Comparison of ENCODE assay signal across 7 cellular contexts in genomic region chr17:32352734-32353133, GRCh38. TPM values are rescaled to one million over a fixed set of nuclear protein-coding genes. Genes with fewer than 3 reads are reported as not detected.
DNase-seq lines count a peak whose midpoint lies in the region; ATAC-seq and TF ChIP-seq lines count a peak whose summit lies in the region.
"Not testable (repeated sequence)": the region's sequence is repeated elsewhere in the genome, so short reads cannot be mapped to it uniquely, and the experiment has no call there.

No MANE protein-coding gene starts in this region.

- H3K4me1 ChIP-seq in PC-3 (ENCODE audit: insufficient read depth, low read length) (peaks cover 12% of the 10 kb centered on the region; the same call in 1 of the 2 replicates), mucosa of rectum (ENCODE audit: control insufficient read depth in 2 of 2, insufficient read depth in 2 of 2, low read length in 2 of 2) (peaks cover 19 to 24% of the 10 kb centered on the region in 2 donors), gastrocnemius medialis (peaks cover 56 to 66% of the 10 kb centered on the region in 2 donors)

- H3K9me3 ChIP-seq in PC-3 (ENCODE audit: low read length); mucosa of rectum (ENCODE audit: control insufficient read depth in 2 of 2, low read length in 2 of 2); gastrocnemius medialis: not testable (repeated sequence)

- not testable (repeated sequence) for H3K27me3 Mint-ChIP-seq in activated T-cell treated with anti-CD3 and anti-CD28 coated beads, Interleukin-2, amount 50 U/mL, for 24 hours

- ATAC-seq in PC-3, gastrocnemius medialis: not testable (repeated sequence)

- H3K27ac Mint-ChIP-seq in activated T-cell treated with anti-CD3 and anti-CD28 coated beads, Interleukin-2, amount 50 U/mL, for 24 hours, result peak overlapping the region; percentile 99

- H3K9ac ChIP-seq in PC-3 (ENCODE audit: low read length); mucosa of rectum (ENCODE audit: low read depth in 1 of 2, low read length in 2 of 2): not testable (repeated sequence)

- H3K4me2 ChIP-seq in PC-3 (ENCODE audit: low read length), result peak overlapping the region; percentile 87

- not testable (repeated sequence) for H3K9me2 ChIP-seq in PC-3 (replicated peaks; ENCODE audit: low read length)

- peaks cover 77% of the 10 kb centered on the region for H3K36me3 Mint-ChIP-seq in activated T-cell treated with anti-CD3 and anti-CD28 coated beads, Interleukin-2, amount 50 U/mL, for 24 hours (ENCODE audit: low read depth)

- H3K4me1 Mint-ChIP-seq in activated T-cell treated with anti-CD3 and anti-CD28 coated beads, Interleukin-2, amount 50 U/mL, for 24 hours (ENCODE audit: low read depth), result peaks cover 55% of the 10 kb centered on the region

- not testable (repeated sequence) for H3F3A ChIP-seq in PC-3 (ENCODE audit: low read length, unreplicated experiment)

- not testable (repeated sequence) for H3K9me3 Mint-ChIP-seq in activated T-cell treated with anti-CD3 and anti-CD28 coated beads, Interleukin-2, amount 50 U/mL, for 24 hours

- H3K4me3 ChIP-seq in GM12865 (ENCODE audit: low read depth, low read length) (peak overlapping the region; percentile 65), PC-3 (ENCODE audit: low read length) (peak overlapping the region; percentile 99), cardiac fibroblast (replicated peaks in 1 of 2; ENCODE audit: low read depth in 2 of 2, low read length in 2 of 2) (peak overlapping the region; percentile 15 to 76), fibroblast of villous mesenchyme (ENCODE audit: low read depth, low read length) (peak overlapping the region; percentile 95), mucosa of rectum (ENCODE audit: low read length in 2 of 2) (peak overlapping the region; percentile 13 to 53), gastrocnemius medialis (peak overlapping the region; percentile 2 to 96 (median 78))

- in situ Hi-C loops in gastrocnemius medialis (cut with MboI; ENCODE audit: low sequenced_read_pairs in 4 of 4), result loop anchor here in 1 of 4 donors (25.0 kb wide), 1 partner anchor 465 kb away; no protein-coding TSS in a partner anchor

- not testable (repeated sequence) for TF ChIP-seq POLR2A in gastrocnemius medialis (IDR thresholded peaks at IDR 0.05)

- TF ChIP-seq CTCF in GM12865 (IDR thresholded peaks at IDR 0.05; ENCODE audit: insufficient read depth, low read depth, low read length, missing control alignments); PC-3 (conservative IDR thresholded peaks at IDR 0.05; ENCODE audit: low read depth, low read length); cardiac fibroblast (IDR thresholded peaks at IDR 0.05; ENCODE audit: low read depth, low read length); fibroblast of villous mesenchyme (IDR thresholded peaks at IDR 0.05; ENCODE audit: insufficient read depth, low read depth, low read length); gastrocnemius medialis (IDR thresholded peaks at IDR 0.05 in 4 of 5, conservative IDR thresholded peaks at IDR 0.05 in 1 of 5): not testable (repeated sequence)

- peaks cover 43% of the 10 kb centered on the region for H3K36me3 ChIP-seq in PC-3 (ENCODE audit: low read depth, low read length)
- peaks cover 25 to 32% of the 10 kb centered on the region in 2 donors for H3K36me3 ChIP-seq in mucosa of rectum (ENCODE audit: control insufficient read depth in 2 of 2, insufficient read depth in 2 of 2, low read length in 2 of 2)
- H3K36me3 ChIP-seq in gastrocnemius medialis, result peaks cover 0 to 35% of the 10 kb centered on the region in 2 donors

- not testable (repeated sequence) for DNase-seq in GM12865 (ENCODE audit: low read depth); PC-3; activated T-cell treated with anti-CD3 and anti-CD28 coated beads, Interleukin-2, amount 50 U/mL, for 24 hours; cardiac fibroblast (ENCODE audit: low read depth in 2 of 2); fibroblast of villous mesenchyme (ENCODE audit: low read depth); gastrocnemius medialis

- peak overlapping the region; percentile 98 for H3K4me3 Mint-ChIP-seq in activated T-cell treated with anti-CD3 and anti-CD28 coated beads, Interleukin-2, amount 50 U/mL, for 24 hours

- POLR2A ChIA-PET in PC-3 (lab: Charles Lee; ENCODE audit: unreplicated experiment), result not testable (repeated sequence)

- BruUV-seq in PC-3 (replicated peaks; lab: Mats Ljungman, UMichigan), result not testable (repeated sequence)

- CTCF ChIA-PET in PC-3 (lab: Charles Lee), result not testable (repeated sequence)

- intact Hi-C loops in PC-3 (cut with micrococcal nuclease), result not testable (repeated sequence)
- intact Hi-C loops in gastrocnemius medialis (cut with DNase I; ENCODE audit: low total_unique reads), result loop anchor here (5.0 kb wide), 1 partner anchor 130 kb away; no protein-coding TSS in a partner anchor

- H3K79me2 ChIP-seq in PC-3 (ENCODE audit: low read length), result peaks cover 85% of the 10 kb centered on the region

- H3K27ac ChIP-seq in PC-3 (ENCODE audit: low read length); mucosa of rectum (ENCODE audit: low read depth in 2 of 2, low read length in 2 of 2): not testable (repeated sequence)
- peak overlapping the region; percentile 10 to 100 (median 58) for H3K27ac ChIP-seq in gastrocnemius medialis

- H2AFZ ChIP-seq in PC-3 (ENCODE audit: low read length), result not testable (repeated sequence)

- H3K27me3 ChIP-seq in PC-3 (ENCODE audit: low read length); mucosa of rectum (ENCODE audit: control insufficient read depth in 2 of 2, insufficient read depth in 2 of 2, low read length in 2 of 2); gastrocnemius medialis: not testable (repeated sequence)

- peaks cover 60% of the 10 kb centered on the region for H4K20me1 ChIP-seq in PC-3 (ENCODE audit: low read length)

RNA-seq across cellular contexts. Expression of gene ZNF207, which starts 2.8 kb away (rescaled TPM):
- total RNA-seq in PC-3 (2014; rRNA removed) (76.5 and 84.6 TPM in 2 replicates), fibroblast of villous mesenchyme (115 and 156 TPM in 2 replicates), gastrocnemius medialis (100 to 1,000 TPM in 1 of 4 donors, 10 to 100 TPM in 3; 51.4 to 126 (median 82.4) TPM)

RNA-seq across cellular contexts. Expression of gene C17orf75, which starts 10.8 kb away (rescaled TPM):
- 17.5 and 27.0 TPM in 2 replicates for total RNA-seq in PC-3 (2014; rRNA removed)
- 14.8 and 18.6 TPM in 2 replicates for total RNA-seq in fibroblast of villous mesenchyme
- 1 to 10 TPM; 4.1 to 8.9 (median 7.7) TPM for total RNA-seq in gastrocnemius medialis

Comparison
In these comparisons a context has a peak if more than half of its experiments do, and no peak if none do; other contexts are left out.
1. H3K4me3 ChIP-seq: peak in every context shown above with its lines; median percentile 99 in PC-3; 95 in fibroblast of villous mesenchyme; 78 in gastrocnemius medialis; 65 in GM12865; 46 in cardiac fibroblast; 33 in mucosa of rectum.